Comparison of ENCODE assay signal across 1 cellular context in the genomic region with DNA sequence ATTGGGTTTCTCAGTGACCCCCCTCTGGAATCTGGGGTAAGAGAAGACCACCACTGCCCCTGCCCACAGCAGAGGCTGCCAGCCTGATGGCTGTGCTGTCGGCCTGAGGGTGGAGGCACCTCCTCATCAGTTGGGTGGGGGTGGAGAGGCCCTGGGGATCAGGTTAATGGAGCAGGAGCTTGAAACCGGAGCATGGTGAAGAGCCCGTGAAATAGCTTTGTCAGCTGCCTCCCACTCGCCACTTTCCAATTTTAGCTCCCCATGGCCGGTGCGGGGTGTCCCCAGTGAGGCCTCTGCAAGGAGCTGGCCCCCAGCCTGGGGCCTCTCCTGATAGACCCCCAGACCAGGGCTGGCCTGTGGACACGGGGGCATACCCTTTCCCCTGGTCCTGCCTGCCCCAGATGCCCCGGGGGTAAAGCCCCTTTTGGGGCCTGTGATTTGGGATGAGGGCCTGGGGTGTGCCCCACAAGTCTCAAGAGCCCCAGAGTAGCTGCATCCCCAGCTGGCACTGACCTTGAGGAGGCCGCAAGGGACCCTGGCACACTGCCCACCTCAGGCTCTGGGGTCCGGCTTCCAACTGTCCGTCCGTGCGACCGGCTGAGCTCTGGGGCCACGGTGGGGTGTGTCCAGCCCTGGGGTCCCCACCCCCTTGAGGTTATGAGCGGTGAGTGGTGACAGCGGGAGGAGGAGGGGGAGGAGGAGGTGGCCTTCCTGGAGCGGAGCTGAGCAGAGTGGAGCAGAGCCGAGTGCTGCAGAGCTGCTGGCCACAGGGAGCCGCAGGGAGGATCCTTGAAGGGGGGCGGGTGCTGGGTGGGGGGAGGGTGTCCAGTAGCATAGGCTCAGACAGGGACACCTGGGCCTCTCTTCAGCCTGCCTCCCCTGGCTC.
TF ChIP-seq lines count a peak whose summit lies in the region.

A gene with protein sequence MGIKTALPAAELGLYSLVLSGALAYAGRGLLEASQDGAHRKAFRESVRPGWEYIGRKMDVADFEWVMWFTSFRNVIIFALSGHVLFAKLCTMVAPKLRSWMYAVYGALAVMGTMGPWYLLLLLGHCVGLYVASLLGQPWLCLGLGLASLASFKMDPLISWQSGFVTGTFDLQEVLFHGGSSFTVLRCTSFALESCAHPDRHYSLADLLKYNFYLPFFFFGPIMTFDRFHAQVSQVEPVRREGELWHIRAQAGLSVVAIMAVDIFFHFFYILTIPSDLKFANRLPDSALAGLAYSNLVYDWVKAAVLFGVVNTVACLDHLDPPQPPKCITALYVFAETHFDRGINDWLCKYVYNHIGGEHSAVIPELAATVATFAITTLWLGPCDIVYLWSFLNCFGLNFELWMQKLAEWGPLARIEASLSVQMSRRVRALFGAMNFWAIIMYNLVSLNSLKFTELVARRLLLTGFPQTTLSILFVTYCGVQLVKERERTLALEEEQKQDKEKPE (minus strand): TSS at position 733 of the 886 bp plus-strand sequence. CDS start 1,972 bp downstream, outside the sequence.

TF ChIP-seq in HepG2, 621 proteins besides CTCF, POLR2A, EP300 and RAD21 (continued from another document):
- TF ChIP-seq, protein P1, sequence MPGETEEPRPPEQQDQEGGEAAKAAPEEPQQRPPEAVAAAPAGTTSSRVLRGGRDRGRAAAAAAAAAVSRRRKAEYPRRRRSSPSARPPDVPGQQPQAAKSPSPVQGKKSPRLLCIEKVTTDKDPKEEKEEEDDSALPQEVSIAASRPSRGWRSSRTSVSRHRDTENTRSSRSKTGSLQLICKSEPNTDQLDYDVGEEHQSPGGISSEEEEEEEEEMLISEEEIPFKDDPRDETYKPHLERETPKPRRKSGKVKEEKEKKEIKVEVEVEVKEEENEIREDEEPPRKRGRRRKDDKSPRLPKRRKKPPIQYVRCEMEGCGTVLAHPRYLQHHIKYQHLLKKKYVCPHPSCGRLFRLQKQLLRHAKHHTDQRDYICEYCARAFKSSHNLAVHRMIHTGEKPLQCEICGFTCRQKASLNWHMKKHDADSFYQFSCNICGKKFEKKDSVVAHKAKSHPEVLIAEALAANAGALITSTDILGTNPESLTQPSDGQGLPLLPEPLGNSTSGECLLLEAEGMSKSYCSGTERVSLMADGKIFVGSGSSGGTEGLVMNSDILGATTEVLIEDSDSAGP (CRISPR knock-in tag; IDR thresholded peaks at IDR 0.05; ENCODE audit: borderline replicate concordance): 0 out of 2 replicates have a peak, but pooled peaks have one; percentile 0
- no peak for TF ChIP-seq MLXIP (CRISPR knock-in tag; IDR thresholded peaks at IDR 0.05; ENCODE audit: borderline replicate concordance)
- TF ChIP-seq KDM6A (CRISPR knock-in tag; IDR thresholded peaks at IDR 0.05; ENCODE audit: low read depth): no peak
- no peak for TF ChIP-seq ZNF232 (CRISPR knock-in tag; IDR thresholded peaks at IDR 0.05; ENCODE audit: borderline replicate concordance)
- no peak for TF ChIP-seq NFKBIZ (CRISPR knock-in tag; IDR thresholded peaks at IDR 0.05)
